19 cellular contexts compared by ENCODE assay signal in genomic region chr9:111969622-111970021, GRCh38.
"Had no signal": no experiment of that assay in that cellular context is flagged by ENCODE, and none has a peak within 500 bp of the region (broad histone marks: within the 10 kb centered on the region; RNA-seq: fewer than 3 reads in every experiment).

No MANE protein-coding gene starts in this region.

- FAIRE-seq: frontal cortex had no signal

- H3K4me3 ChIP-seq: ascending aorta, colonic mucosa, left ventricle myocardium inferior, spleen had no signal

- H3K9ac ChIP-seq: parathyroid adenoma had no signal

- H3K27me3 ChIP-seq: ascending aorta, colonic mucosa, neutrophil, spleen had no signal

- H2AFZ ChIP-seq: parathyroid adenoma had no signal

- H3K27ac ChIP-seq: ascending aorta, colonic mucosa, left ventricle myocardium inferior, neutrophil, parathyroid adenoma, spleen had no signal

- ATAC-seq: activated CD8-positive, alpha-beta T cell treated with anti-CD3 and anti-CD28 coated beads for 36 hours; activated T-cell treated with anti-CD3 and anti-CD28 coated beads, Interleukin-2, amount 50 U/mL, for 4 hours; naive thymus-derived CD4-positive, alpha-beta T cell had no signal

- H3K36me3 ChIP-seq: ascending aorta, colonic mucosa, left ventricle myocardium inferior, neutrophil, spleen had no signal

- H3K4me1 ChIP-seq: ascending aorta, colonic mucosa, left ventricle myocardium inferior, parathyroid adenoma had no signal

- H3K9me3 ChIP-seq: ascending aorta, colonic mucosa, left ventricle myocardium inferior, neutrophil, spleen had no signal

- DNase-seq: activated CD4-positive, alpha-beta T cell treated with anti-CD3 and anti-CD28 coated beads for 48 hours; activated CD4-positive, CD25-positive, alpha-beta regulatory T cell; activated CD8-positive, alpha-beta memory T cell treated with anti-CD3 and anti-CD28 coated beads, Interleukin-2, amount 50 U/mL, for 4 hours; activated CD8-positive, alpha-beta T cell treated with anti-CD3 and anti-CD28 coated beads for 36 hours; activated naive CD4-positive, alpha-beta T cell treated with anti-CD3 and anti-CD28 coated beads, Interleukin-2, amount 10 ng/mL, durations not matched to agents 7 days and 5 days; activated T-cell treated with anti-CD3 and anti-CD28 coated beads, Interleukin-2, amount 50 U/mL, for 4 hours; colonic mucosa; endodermal cell; head of caudate nucleus; left ventricle myocardium inferior; naive thymus-derived CD4-positive, alpha-beta T cell; spleen; stimulated activated naive CD4-positive, alpha-beta T cell; T-helper 1 cell; T-helper 9 cell had no signal
